15 cellular contexts compared by ENCODE assay signal in the genomic region with DNA sequence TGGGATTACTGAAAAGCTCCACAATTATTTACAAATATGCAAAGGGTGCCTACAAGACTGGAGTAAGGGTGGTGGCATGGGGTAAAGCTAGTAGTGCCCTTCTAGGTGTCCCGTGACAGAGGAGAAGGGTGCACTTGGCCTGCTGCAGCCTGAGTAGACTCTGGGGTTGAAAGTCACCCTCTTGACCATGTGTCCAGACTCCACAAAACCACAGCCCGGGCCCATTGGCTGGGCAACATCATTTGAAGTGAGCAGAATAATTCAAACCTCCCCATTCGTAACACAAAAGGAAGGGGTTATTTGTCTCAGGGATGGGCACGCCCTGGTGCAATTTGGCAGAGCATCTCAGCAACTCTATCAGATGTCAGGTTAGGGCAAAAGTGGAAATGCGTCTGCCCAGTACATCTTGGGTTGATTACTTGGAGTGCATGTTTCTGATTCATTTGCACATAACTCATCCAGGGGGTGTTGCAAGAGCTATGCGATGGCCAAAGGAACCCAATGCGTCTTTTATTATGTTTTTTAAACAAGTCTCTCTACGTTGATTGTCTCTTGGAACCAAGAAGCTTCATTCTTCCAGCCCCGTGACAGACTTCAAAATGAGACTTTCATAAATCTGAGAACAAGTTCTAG.
"Had no signal": no experiment of that assay in that cellular context is flagged by ENCODE, and none has a peak within 500 bp of the region (broad histone marks: within the 10 kb centered on the region; RNA-seq: fewer than 3 reads in every experiment).

No MANE protein-coding gene starts in this region.

- H3K4me1 ChIP-seq: left lung, sigmoid colon had no signal

- H3K4me3 ChIP-seq: left lung, psoas muscle, sigmoid colon, thoracic aorta had no signal

- ATAC-seq: left lung, psoas muscle, T-cell had no signal

- H3K27me3 ChIP-seq: left lung, sigmoid colon had no signal

- H3K27ac ChIP-seq: left lung, psoas muscle, sigmoid colon, thoracic aorta had no signal

- DNase-seq: activated CD4-positive, alpha-beta T cell treated with anti-CD3 and anti-CD28 coated beads, Interleukin-2, amount 10 ng/mL, durations not matched to agents 7 days and 5 days; activated CD4-positive, CD25-positive, alpha-beta regulatory T cell; activated naive CD4-positive, alpha-beta T cell treated with anti-CD3 and anti-CD28 coated beads, Interleukin-2, amount 50 U/mL, for 16 hours; cerebellar nuclear complex; dermis blood vessel endothelial cell; erythroblast; nephron progenitor cell; psoas muscle; sigmoid colon; stimulated activated CD4-positive, alpha-beta T cell treated with anti-CD3 and anti-CD28 coated beads, Interleukin-12 subunit alpha, Interleukin-12 subunit beta, amount 100 ng/mL, for 4 hours; stimulated activated CD4-positive, alpha-beta T cell treated with anti-CD3 and anti-CD28 coated beads, Interleukin-2, amount 100 ng/mL, for 48 hours; stimulated activated naive CD4-positive, alpha-beta T cell treated with Interleukin-2 at 50 U/mL for 16 hours; T-cell had no signal

- H3K36me3 ChIP-seq: left lung, sigmoid colon, thoracic aorta had no signal

- H3K9me3 ChIP-seq: left lung, psoas muscle, sigmoid colon, thoracic aorta had no signal
